In genomic region chr21:36499578-36500471, GRCh38 we compare ENCODE assay signal across 1 cellular context.
TF ChIP-seq lines count a peak whose summit lies in the region.

No MANE protein-coding gene starts in this region.

TF ChIP-seq in HepG2, 621 proteins besides CTCF, POLR2A, EP300 and RAD21 (continued from another document):
- TF ChIP-seq IKZF4 (CRISPR knock-in tag; IDR thresholded peaks at IDR 0.05; ENCODE audit: borderline replicate concordance, low read depth, not compliant biosample characterization): no peak
- no peak for TF ChIP-seq ZNF512 (CRISPR knock-in tag; IDR thresholded peaks at IDR 0.05)
- no peak for TF ChIP-seq RARA (CRISPR knock-in tag; IDR thresholded peaks at IDR 0.05)
- no peak for TF ChIP-seq AFF4 (CRISPR knock-in tag; IDR thresholded peaks at IDR 0.05)
- TF ChIP-seq NR3C1 (CRISPR knock-in tag; IDR thresholded peaks at IDR 0.05): no peak
- TF ChIP-seq, protein P1, sequence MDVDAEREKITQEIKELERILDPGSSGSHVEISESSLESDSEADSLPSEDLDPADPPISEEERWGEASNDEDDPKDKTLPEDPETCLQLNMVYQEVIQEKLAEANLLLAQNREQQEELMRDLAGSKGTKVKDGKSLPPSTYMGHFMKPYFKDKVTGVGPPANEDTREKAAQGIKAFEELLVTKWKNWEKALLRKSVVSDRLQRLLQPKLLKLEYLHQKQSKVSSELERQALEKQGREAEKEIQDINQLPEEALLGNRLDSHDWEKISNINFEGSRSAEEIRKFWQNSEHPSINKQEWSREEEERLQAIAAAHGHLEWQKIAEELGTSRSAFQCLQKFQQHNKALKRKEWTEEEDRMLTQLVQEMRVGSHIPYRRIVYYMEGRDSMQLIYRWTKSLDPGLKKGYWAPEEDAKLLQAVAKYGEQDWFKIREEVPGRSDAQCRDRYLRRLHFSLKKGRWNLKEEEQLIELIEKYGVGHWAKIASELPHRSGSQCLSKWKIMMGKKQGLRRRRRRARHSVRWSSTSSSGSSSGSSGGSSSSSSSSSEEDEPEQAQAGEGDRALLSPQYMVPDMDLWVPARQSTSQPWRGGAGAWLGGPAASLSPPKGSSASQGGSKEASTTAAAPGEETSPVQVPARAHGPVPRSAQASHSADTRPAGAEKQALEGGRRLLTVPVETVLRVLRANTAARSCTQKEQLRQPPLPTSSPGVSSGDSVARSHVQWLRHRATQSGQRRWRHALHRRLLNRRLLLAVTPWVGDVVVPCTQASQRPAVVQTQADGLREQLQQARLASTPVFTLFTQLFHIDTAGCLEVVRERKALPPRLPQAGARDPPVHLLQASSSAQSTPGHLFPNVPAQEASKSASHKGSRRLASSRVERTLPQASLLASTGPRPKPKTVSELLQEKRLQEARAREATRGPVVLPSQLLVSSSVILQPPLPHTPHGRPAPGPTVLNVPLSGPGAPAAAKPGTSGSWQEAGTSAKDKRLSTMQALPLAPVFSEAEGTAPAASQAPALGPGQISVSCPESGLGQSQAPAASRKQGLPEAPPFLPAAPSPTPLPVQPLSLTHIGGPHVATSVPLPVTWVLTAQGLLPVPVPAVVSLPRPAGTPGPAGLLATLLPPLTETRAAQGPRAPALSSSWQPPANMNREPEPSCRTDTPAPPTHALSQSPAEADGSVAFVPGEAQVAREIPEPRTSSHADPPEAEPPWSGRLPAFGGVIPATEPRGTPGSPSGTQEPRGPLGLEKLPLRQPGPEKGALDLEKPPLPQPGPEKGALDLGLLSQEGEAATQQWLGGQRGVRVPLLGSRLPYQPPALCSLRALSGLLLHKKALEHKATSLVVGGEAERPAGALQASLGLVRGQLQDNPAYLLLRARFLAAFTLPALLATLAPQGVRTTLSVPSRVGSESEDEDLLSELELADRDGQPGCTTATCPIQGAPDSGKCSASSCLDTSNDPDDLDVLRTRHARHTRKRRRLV (CRISPR knock-in tag; IDR thresholded peaks at IDR 0.05): no peak
- TF ChIP-seq HNRNPUL1 (IDR thresholded peaks at IDR 0.05; ENCODE audit: low read depth, low read length): no peak
- TF ChIP-seq ZNF101 (CRISPR knock-in tag; IDR thresholded peaks at IDR 0.05; ENCODE audit: borderline replicate concordance, low read depth): no peak
